ENCODE assay signal across 11 cellular contexts in genomic region chr6:24777227-24777626, GRCh38. TPM values are rescaled to one million over a fixed set of nuclear protein-coding genes. Genes with fewer than 3 reads are reported as not detected.
DNase-seq lines count a peak whose midpoint lies in the region; ATAC-seq, FAIRE-seq and TF ChIP-seq lines count a peak whose summit lies in the region.
"Had no signal": no experiment of that assay in that cellular context is flagged by ENCODE, and none has a peak within 500 bp of the region (broad histone marks: within the 10 kb centered on the region; RNA-seq: fewer than 3 reads in every experiment).

No MANE protein-coding gene starts in this region.

- peaks cover 15% of the 10 kb centered on the region for H3K36me3 Mint-ChIP-seq in CD4-positive, CD25-positive, alpha-beta regulatory T cell
- peaks cover 51% of the 10 kb centered on the region for H3K36me3 Mint-ChIP-seq in activated CD8-positive, alpha-beta T cell treated with anti-CD3 and anti-CD28 coated beads for 36 hours (ENCODE audit: low read depth)

- H3K9me1 ChIP-seq in keratinocyte (ENCODE audit: control insufficient read depth, extremely low read depth, insufficient read depth, low read length) = no peaks in the 10 kb centered on the region

- no peak overlapping the region for H3K27ac ChIP-seq in CD4-positive, CD25-positive, alpha-beta regulatory T cell (ENCODE audit: insufficient read depth, low read length, poor library complexity, severe bottlenecking)
- no peak overlapping the region for H3K27ac ChIP-seq in HCT116 (ENCODE audit: low read depth, low read length)
- H3K27ac ChIP-seq in keratinocyte (ENCODE audit: control insufficient read depth, insufficient read depth, low read length) = no peak overlapping the region
- H3K27ac ChIP-seq: foreskin keratinocyte had no signal

- H3K36me3 ChIP-seq in CD4-positive, CD25-positive, alpha-beta regulatory T cell (ENCODE audit: control insufficient read depth, insufficient read depth, low read length) = peaks cover 9% of the 10 kb centered on the region
- H3K36me3 ChIP-seq in HCT116 (ENCODE audit: control insufficient read depth in 1 of 2, insufficient read depth in 2 of 2, low read length in 2 of 2) (peaks cover 21 to 37% of the 10 kb centered on the region in 2 experiments; a peak in 3 of 4 replicates), keratinocyte (ENCODE audit: control insufficient read depth in 2 of 2, extremely low read depth in 1 of 2, insufficient read depth in 2 of 2, low read length in 2 of 2) (peaks cover 2 to 7% of the 10 kb centered on the region in 2 experiments)

- intact Hi-C loops in HCT116 (cut with micrococcal nuclease) = loop anchor here (10.0 kb wide), 1 partner anchor 372 kb away; the partner anchor contains the start of gene MRS2
- intact Hi-C loops in activated CD8-positive, alpha-beta T cell treated with anti-CD3 and anti-CD28 coated beads for 36 hours (cut with micrococcal nuclease) = no loop called here
- intact Hi-C loops in head of caudate nucleus (cut with DNase I) = loop anchor here (10.0 kb wide), 1 partner anchor 192 kb away; no protein-coding TSS in a partner anchor

- H3K4me2 ChIP-seq in HCT116 (ENCODE audit: low read length) = peak overlapping the region; percentile 94; the same call in 1 of the 2 replicates
- peak overlapping the region; percentile 96 for H3K4me2 ChIP-seq in keratinocyte (ENCODE audit: control insufficient read depth, extremely low read depth, insufficient read depth, low read depth, low read length)

- FAIRE-seq in keratinocyte (lab: Jason Lieb, UNC) = no peak

- H3K79me2 ChIP-seq in HCT116 (ENCODE audit: insufficient read depth, low read length) (peaks cover 69% of the 10 kb centered on the region), keratinocyte (ENCODE audit: control insufficient read depth, insufficient read depth, low read length) (peaks cover 56% of the 10 kb centered on the region)

- TF ChIP-seq CTCF in HCT116 (IDR thresholded peaks at IDR 0.05 in 2 of 3, conservative IDR thresholded peaks at IDR 0.05 in 1 of 3; ENCODE audit: borderline replicate concordance in 1 of 3, insufficient read depth in 1 of 3, low read depth in 2 of 3, low read length in 2 of 3) (no peak), keratinocyte (optimal IDR thresholded peaks at IDR 0.05 in 1 of 3, IDR thresholded peaks at IDR 0.05 in 1 of 3, conservative IDR thresholded peaks at IDR 0.05 in 1 of 3; ENCODE audit: extremely low read depth in 1 of 3, insufficient read depth in 2 of 3, low read length in 3 of 3) (no peak)
- TF ChIP-seq CTCF in activated CD8-positive, alpha-beta T cell treated with anti-CD3 and anti-CD28 coated beads for 36 hours (IDR thresholded peaks at IDR 0.05) = no peak

- DNase-seq in CD4-positive, CD25-positive, alpha-beta regulatory T cell = no peak
- DNase-seq in HCT116 (ENCODE audit: low read depth, low spot score) (no peak), keratinocyte (ENCODE audit: low read depth, low spot score) (no peak), head of caudate nucleus (no peak), cerebellar cortex (ENCODE audit: low spot score) (no peak), HPDE6-E6E7 (ENCODE audit: extremely low spot score) (no peak)
- no peak for DNase-seq in activated CD8-positive, alpha-beta T cell treated with anti-CD3 and anti-CD28 coated beads for 36 hours
- DNase-seq: foreskin keratinocyte, left ventricle myocardium superior, NCI-H226 had no signal

- H4K20me1 ChIP-seq in HCT116 (ENCODE audit: insufficient read depth) (peaks cover 16% of the 10 kb centered on the region; the same call in 1 of the 2 replicates), keratinocyte (ENCODE audit: control insufficient read depth, extremely low read depth, insufficient read depth, low read length) (peaks cover 4% of the 10 kb centered on the region)

- H3K9me3 ChIP-seq in CD4-positive, CD25-positive, alpha-beta regulatory T cell (ENCODE audit: control insufficient read depth in 2 of 2, low read length in 2 of 2) = no peaks in the 10 kb centered on the region
- H3K9me3 ChIP-seq in HCT116 (ENCODE audit: control insufficient read depth in 1 of 2, insufficient read depth in 1 of 2, low read depth in 1 of 2, low read length in 2 of 2) (no peaks in the 10 kb centered on the region), keratinocyte (ENCODE audit: control insufficient read depth, low read depth, low read length) (no peaks in the 10 kb centered on the region)

- RAD21 ChIA-PET in HCT116 (lab: Charles Lee; ENCODE audit: low non-redundant PET in 1 of 2, low total read pairs in 2 of 2, uncharacterized antibody in 2 of 2, unreplicated experiment in 2 of 2) = no interaction called here

- no peak for ATAC-seq in CD4-positive, CD25-positive, alpha-beta regulatory T cell (ENCODE audit: low read depth in 2 of 2)
- ATAC-seq in HCT116 (no peak), HG02840 (IDR thresholded peaks at IDR 0.05; ENCODE audit: low FRiP score, unreplicated experiment) (no peak)
- ATAC-seq in activated CD8-positive, alpha-beta T cell treated with anti-CD3 and anti-CD28 coated beads for 36 hours = no peak
- ATAC-seq: foreskin keratinocyte, left ventricle myocardium superior had no signal

- H3K27me3 ChIP-seq in CD4-positive, CD25-positive, alpha-beta regulatory T cell (ENCODE audit: control insufficient read depth, insufficient read depth, low read length) = no peaks in the 10 kb centered on the region
- H3K27me3 ChIP-seq in HCT116 (ENCODE audit: insufficient read depth, low read length) = no peaks in the 10 kb centered on the region
- no peaks in the 10 kb centered on the region for H3K27me3 ChIP-seq in keratinocyte (ENCODE audit: control insufficient read depth, extremely low read depth, insufficient read depth, low read length)
- H3K27me3 ChIP-seq: foreskin keratinocyte had no signal

- peak overlapping the region in 1 of 4 donors; percentile 100 for H3K4me3 Mint-ChIP-seq in CD4-positive, CD25-positive, alpha-beta regulatory T cell
- peak overlapping the region; percentile 98 for H3K4me3 Mint-ChIP-seq in activated CD8-positive, alpha-beta T cell treated with anti-CD3 and anti-CD28 coated beads for 36 hours

- H3K9me2 ChIP-seq in HCT116 (ENCODE audit: insufficient read depth) = no peaks in the 10 kb centered on the region

- BruUV-seq in HCT116 (replicated peaks; lab: Mats Ljungman, UMichigan) = no TSS peak

- H3K9ac ChIP-seq in HCT116 (ENCODE audit: low read length) (no peak overlapping the region), keratinocyte (ENCODE audit: control insufficient read depth, extremely low read depth, insufficient read depth, low read length) (no peak overlapping the region)

- dilution Hi-C loops in keratinocyte (cut with MboI; ENCODE audit: extremely low pct_ligation_motif_present, low sequenced_read_pairs) = no loop called here

- H3K4me3 ChIP-seq in CD4-positive, CD25-positive, alpha-beta regulatory T cell (ENCODE audit: low read depth, low read length) = peak overlapping the region; percentile 89
- H3K4me3 ChIP-seq in HCT116 (replicated peaks in 1 of 2; ENCODE audit: low read depth in 1 of 2, low read length in 2 of 2) (no peak overlapping the region), keratinocyte (ENCODE audit: control insufficient read depth in 2 of 3, extremely low read depth in 1 of 3, insufficient read depth in 2 of 3, low read depth in 1 of 3, low read length in 3 of 3) (peak overlapping the region in 1 of 3 experiments; percentile 26)

- no peak overlapping the region for H3K27ac Mint-ChIP-seq in CD4-positive, CD25-positive, alpha-beta regulatory T cell
- no peak overlapping the region for H3K27ac Mint-ChIP-seq in activated CD8-positive, alpha-beta T cell treated with anti-CD3 and anti-CD28 coated beads for 36 hours

- TF ChIP-seq POLR2A in HCT116 (IDR thresholded peaks at IDR 0.05; ENCODE audit: borderline replicate concordance, extremely low read depth, insufficient read depth, insufficient read length) = no peak

- H2AFZ ChIP-seq in HCT116 (ENCODE audit: low read depth, low read length, poor library complexity, severe bottlenecking) (no peak overlapping the region), keratinocyte (ENCODE audit: control insufficient read depth, low read length) (no peak overlapping the region)

- peaks cover 25% of the 10 kb centered on the region for H3K4me1 ChIP-seq in CD4-positive, CD25-positive, alpha-beta regulatory T cell (ENCODE audit: control insufficient read depth, insufficient read depth, low read length, poor library complexity, severe bottlenecking)
- H3K4me1 ChIP-seq in HCT116 (ENCODE audit: control insufficient read depth in 1 of 2, insufficient read depth in 2 of 2, low read length in 2 of 2) (peaks cover 6 to 19% of the 10 kb centered on the region in 2 experiments; a peak in 3 of 4 replicates), keratinocyte (ENCODE audit: control insufficient read depth, extremely low read depth, insufficient read depth, low read length) (peaks cover 18% of the 10 kb centered on the region)

- H3K9me3 Mint-ChIP-seq in CD4-positive, CD25-positive, alpha-beta regulatory T cell = no peaks in the 10 kb centered on the region
- no peaks in the 10 kb centered on the region for H3K9me3 Mint-ChIP-seq in activated CD8-positive, alpha-beta T cell treated with anti-CD3 and anti-CD28 coated beads for 36 hours

- peaks cover 4% of the 10 kb centered on the region for H3K27me3 Mint-ChIP-seq in CD4-positive, CD25-positive, alpha-beta regulatory T cell
- H3K27me3 Mint-ChIP-seq in activated CD8-positive, alpha-beta T cell treated with anti-CD3 and anti-CD28 coated beads for 36 hours = no peaks in the 10 kb centered on the region

- POLR2A ChIA-PET in HCT116 (lab: Charles Lee) = no interaction called here
- POLR2A ChIA-PET in activated CD8-positive, alpha-beta T cell treated with anti-CD3 and anti-CD28 coated beads for 36 hours (lab: Charles Lee) = interaction anchor here (1.5 kb wide), 1 partner anchor 41 kb away, joined by 3 read pairs; no protein-coding TSS in a partner anchor

- CTCF ChIA-PET in HCT116 (lab: Charles Lee) = no interaction called here
- CTCF ChIA-PET in activated CD8-positive, alpha-beta T cell treated with anti-CD3 and anti-CD28 coated beads for 36 hours (lab: Charles Lee) = no interaction called here

- no peak for TF ChIP-seq RAD21 in HCT116 (IDR thresholded peaks at IDR 0.05; ENCODE audit: low read depth)

- peaks cover 14 to 38% (median 27%) of the 10 kb centered on the region in 4 donors for H3K4me1 Mint-ChIP-seq in CD4-positive, CD25-positive, alpha-beta regulatory T cell
- peaks cover 25% of the 10 kb centered on the region for H3K4me1 Mint-ChIP-seq in activated CD8-positive, alpha-beta T cell treated with anti-CD3 and anti-CD28 coated beads for 36 hours (ENCODE audit: low read depth)

RNA-seq across cellular contexts. Expression of gene GMNN, which starts 2.5 kb away (rescaled TPM):
- 28.3 TPM for total RNA-seq in CD4-positive, CD25-positive, alpha-beta regulatory T cell
- polyA plus RNA-seq in CD4-positive, CD25-positive, alpha-beta regulatory T cell = 10 to 100 TPM in 3 of 4 donors, 1 to 10 TPM in 1; 9.1 to 13.6 (median 11.4) TPM
- total RNA-seq in HCT116 (2021; ENCODE audit: unreplicated experiment) = 54.9 TPM
- polyA plus RNA-seq in HCT116 (2012) = 21.5 and 27.0 TPM in 2 replicates
- 10 to 100 TPM; 69.2 to 72.6 TPM for total RNA-seq in activated CD8-positive, alpha-beta T cell treated with anti-CD3 and anti-CD28 coated beads for 36 hours
- polyA plus RNA-seq in keratinocyte = 8.5 to 28.4 TPM (median 21.2 TPM) in 3 replicates
- polyA plus RNA-seq in keratinocyte (2011; ENCODE audit: low read depth) = 31.4 TPM
- polyA plus RNA-seq in keratinocyte (2011; cell fraction: cytosol; rRNA removed) = 9.7 and 14.0 TPM in 2 replicates
- 7.3 and 9.5 TPM in 2 replicates for polyA plus RNA-seq in keratinocyte (2011; cell fraction: nucleus; rRNA removed)
- polyA plus RNA-seq in keratinocyte (2012; ENCODE audit: low replicate concordance) = 7.8 and 26.3 TPM in 2 replicates
- polyA minus RNA-seq in keratinocyte = 1.5 to 10.4 TPM (median 8.4 TPM) in 3 replicates
- polyA minus RNA-seq in keratinocyte (2011; cell fraction: cytosol; rRNA and poly(A)+ RNA removed) = 7.9 TPM
- 2.8 and 3.8 TPM in 2 replicates for polyA minus RNA-seq in keratinocyte (2011; cell fraction: nucleus; rRNA and poly(A)+ RNA removed)

RNA-seq across cellular contexts. Expression of gene ARMH2, which starts 21.5 kb away (rescaled TPM):
- total RNA-seq in CD4-positive, CD25-positive, alpha-beta regulatory T cell = 1.8 TPM
- under 1 TPM in 2 of 4 donors, not detected in 2; 0.27 to 0.29 TPM for polyA plus RNA-seq in CD4-positive, CD25-positive, alpha-beta regulatory T cell
- not detected for total RNA-seq in HCT116 (2021; ENCODE audit: unreplicated experiment)
- polyA plus RNA-seq in HCT116 (2012) = not detected in 2 replicates
- total RNA-seq in activated CD8-positive, alpha-beta T cell treated with anti-CD3 and anti-CD28 coated beads for 36 hours = under 1 TPM in 1 of 2 experiments, not detected in 1; 0.40 TPM
- polyA plus RNA-seq in keratinocyte = not detected in 3 replicates
- not detected for polyA plus RNA-seq in keratinocyte (2011; ENCODE audit: low read depth)
- not detected in 2 replicates for polyA plus RNA-seq in keratinocyte (2011; cell fraction: cytosol; rRNA removed)
- not detected in 2 replicates for polyA plus RNA-seq in keratinocyte (2011; cell fraction: nucleus; rRNA removed)
- polyA plus RNA-seq in keratinocyte (2012; ENCODE audit: low replicate concordance) = not detected in 2 replicates
- polyA minus RNA-seq in keratinocyte = not detected in 3 replicates
- polyA minus RNA-seq in keratinocyte (2011; cell fraction: cytosol; rRNA and poly(A)+ RNA removed) = not detected
- polyA minus RNA-seq in keratinocyte (2011; cell fraction: nucleus; rRNA and poly(A)+ RNA removed) = not detected in 2 replicates
- total RNA-seq: foreskin keratinocyte, left ventricle myocardium superior had no signal
- polyA plus RNA-seq: foreskin keratinocyte had no signal

RNA-seq across cellular contexts. Expression of gene C6orf62, which starts 58.3 kb away (rescaled TPM):
- 124 TPM for total RNA-seq in CD4-positive, CD25-positive, alpha-beta regulatory T cell
- 100 to 1,000 TPM in 1 of 4 donors, 10 to 100 TPM in 3; 91.7 to 106 (median 98.6) TPM for polyA plus RNA-seq in CD4-positive, CD25-positive, alpha-beta regulatory T cell
- 103 TPM for total RNA-seq in HCT116 (2021; ENCODE audit: unreplicated experiment)
- polyA plus RNA-seq in HCT116 (2012) = 42.4 and 56.8 TPM in 2 replicates
- total RNA-seq in activated CD8-positive, alpha-beta T cell treated with anti-CD3 and anti-CD28 coated beads for 36 hours = 100 to 1,000 TPM; 103 to 106 TPM
- 55.4 to 78.8 TPM (median 77.3 TPM) in 3 replicates for polyA plus RNA-seq in keratinocyte
- 19.2 TPM for polyA plus RNA-seq in keratinocyte (2011; ENCODE audit: low read depth)
- 51.1 and 108 TPM in 2 replicates for polyA plus RNA-seq in keratinocyte (2011; cell fraction: cytosol; rRNA removed)
- polyA plus RNA-seq in keratinocyte (2011; cell fraction: nucleus; rRNA removed) = 82.0 and 86.5 TPM in 2 replicates
- polyA plus RNA-seq in keratinocyte (2012; ENCODE audit: low replicate concordance) = 57.1 and 62.6 TPM in 2 replicates
- 38.1 to 103 TPM (median 67.5 TPM) in 3 replicates for polyA minus RNA-seq in keratinocyte
- 70.4 TPM for polyA minus RNA-seq in keratinocyte (2011; cell fraction: cytosol; rRNA and poly(A)+ RNA removed)
- polyA minus RNA-seq in keratinocyte (2011; cell fraction: nucleus; rRNA and poly(A)+ RNA removed) = 37.9 and 58.5 TPM in 2 replicates
